1 cellular context compared by ENCODE assay signal in genomic region chr3:184005981-184006507, GRCh38.
TF ChIP-seq lines count a peak whose summit lies in the region.

No MANE protein-coding gene starts in this region.

TF ChIP-seq in GM23338, 12 proteins besides CTCF, POLR2A, EP300 and RAD21 (continued from another document):
- TF ChIP-seq ETS1 (IDR thresholded peaks at IDR 0.05) = no peak
